ENCODE assay signal across 8 cellular contexts in the genomic region with DNA sequence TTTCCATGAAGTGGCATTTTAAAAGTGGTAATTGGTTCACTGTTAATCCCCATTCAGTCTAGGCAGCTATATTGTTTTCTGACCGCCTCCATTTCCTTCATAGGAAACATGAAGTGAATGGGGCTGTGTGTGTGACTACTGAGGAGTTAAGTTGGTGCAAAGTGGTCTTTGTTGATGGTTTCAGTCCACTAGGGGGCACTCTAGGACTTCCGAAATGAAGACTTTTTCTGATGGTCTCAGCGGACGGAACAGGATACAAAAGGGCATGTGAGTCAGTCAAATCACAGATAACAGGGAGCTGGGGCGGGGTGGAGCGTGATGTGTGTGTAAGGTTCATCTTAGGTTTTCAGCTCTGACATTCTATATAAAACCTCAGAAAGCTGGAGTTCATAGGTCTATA.
DNase-seq lines count a peak whose midpoint lies in the region; ATAC-seq and TF ChIP-seq lines count a peak whose summit lies in the region.

No MANE protein-coding gene starts in this region.

- no peaks in the 10 kb centered on the region for H3K36me3 Mint-ChIP-seq in Calu3 (ENCODE audit: insufficient read depth, unreplicated experiment)
- peaks cover 2% of the 10 kb centered on the region for H3K36me3 Mint-ChIP-seq in activated CD4-positive, alpha-beta T cell treated with anti-CD3 and anti-CD28 coated beads, Interleukin-2, amount 10 ng/mL, durations not matched to agents 24 days and 14 days (ENCODE audit: low read depth)
- H3K36me3 Mint-ChIP-seq in effector memory CD8-positive, alpha-beta T cell (ENCODE audit: insufficient read depth): peaks cover 3% of the 10 kb centered on the region
- H3K36me3 Mint-ChIP-seq in stimulated activated naive B cell treated with anti-CD40 and anti-IgM and Interleukin-4, amounts not matched to agents 10 μg/mL and 1 μg/mL and 100 μg/mL, for 72 hours: no peaks in the 10 kb centered on the region

- H3K4me1 ChIP-seq in HAP-1: no peaks in the 10 kb centered on the region

- DNase-seq in Calu3 (peak; percentile 79), HAP-1 (ENCODE audit: low spot score in 2 of 2) (peak; percentile 68 to 79), NCI-H446 treated with DMSO at 0.1 percent for 48 hours (lab: John Stamatoyannopoulos, UW) (peak; percentile 32), middle frontal gyrus (ENCODE audit: extremely low spot score, low spot score) (peak; percentile 30)
- peak; percentile 94 for DNase-seq in activated CD4-positive, alpha-beta T cell treated with anti-CD3 and anti-CD28 coated beads, Interleukin-2, amount 10 ng/mL, durations not matched to agents 24 days and 14 days
- DNase-seq in effector memory CD8-positive, alpha-beta T cell: peak; percentile 69 to 78 (median 72)
- DNase-seq in stimulated activated naive B cell treated with anti-CD40 and anti-IgM and Interleukin-4, amounts not matched to agents 10 μg/mL and 1 μg/mL and 100 μg/mL, for 72 hours: peak; percentile 64

- no peak overlapping the region for H3K27ac Mint-ChIP-seq in Calu3 (ENCODE audit: unreplicated experiment)
- H3K27ac Mint-ChIP-seq in activated CD4-positive, alpha-beta T cell treated with anti-CD3 and anti-CD28 coated beads, Interleukin-2, amount 10 ng/mL, durations not matched to agents 24 days and 14 days: peak overlapping the region; percentile 51
- peak overlapping the region in 1 of 2 donors; percentile 67 for H3K27ac Mint-ChIP-seq in effector memory CD8-positive, alpha-beta T cell
- no peak overlapping the region for H3K27ac Mint-ChIP-seq in stimulated activated naive B cell treated with anti-CD40 and anti-IgM and Interleukin-4, amounts not matched to agents 10 μg/mL and 1 μg/mL and 100 μg/mL, for 72 hours

- peak; percentile 68 for TF ChIP-seq CTCF in Calu3 (IDR thresholded peaks at IDR 0.05; ENCODE audit: unreplicated experiment)

- CTCF ChIA-PET in Calu3 (lab: Charles Lee): interaction anchor here (0.7 to 1.7 kb wide), 8 partner anchors 8 to 308 kb away, joined by 3 to 11 read pairs (median 4); no protein-coding TSS in a partner anchor

- H3K27me3 Mint-ChIP-seq in Calu3 (ENCODE audit: unreplicated experiment): no peaks in the 10 kb centered on the region
- peaks cover 7% of the 10 kb centered on the region for H3K27me3 Mint-ChIP-seq in activated CD4-positive, alpha-beta T cell treated with anti-CD3 and anti-CD28 coated beads, Interleukin-2, amount 10 ng/mL, durations not matched to agents 24 days and 14 days
- no peaks in the 10 kb centered on the region for H3K27me3 Mint-ChIP-seq in effector memory CD8-positive, alpha-beta T cell
- peaks cover 0 to 6% of the 10 kb centered on the region in 2 donors for H3K27me3 Mint-ChIP-seq in stimulated activated naive B cell treated with anti-CD40 and anti-IgM and Interleukin-4, amounts not matched to agents 10 μg/mL and 1 μg/mL and 100 μg/mL, for 72 hours

- no peak overlapping the region for H3K4me3 Mint-ChIP-seq in Calu3 (ENCODE audit: low read depth, unreplicated experiment)
- peak overlapping the region; percentile 70 for H3K4me3 Mint-ChIP-seq in activated CD4-positive, alpha-beta T cell treated with anti-CD3 and anti-CD28 coated beads, Interleukin-2, amount 10 ng/mL, durations not matched to agents 24 days and 14 days
- peak overlapping the region in 1 of 2 donors; percentile 19 for H3K4me3 Mint-ChIP-seq in effector memory CD8-positive, alpha-beta T cell
- peak overlapping the region in 1 of 2 donors; percentile 51 for H3K4me3 Mint-ChIP-seq in stimulated activated naive B cell treated with anti-CD40 and anti-IgM and Interleukin-4, amounts not matched to agents 10 μg/mL and 1 μg/mL and 100 μg/mL, for 72 hours

- no peak overlapping the region for H3K4me3 ChIP-seq in HAP-1

- peaks cover 42% of the 10 kb centered on the region for H3K4me1 Mint-ChIP-seq in Calu3 (ENCODE audit: low read depth, unreplicated experiment)
- peaks cover 43% of the 10 kb centered on the region for H3K4me1 Mint-ChIP-seq in activated CD4-positive, alpha-beta T cell treated with anti-CD3 and anti-CD28 coated beads, Interleukin-2, amount 10 ng/mL, durations not matched to agents 24 days and 14 days
- peaks cover 6 to 14% of the 10 kb centered on the region in 2 donors for H3K4me1 Mint-ChIP-seq in effector memory CD8-positive, alpha-beta T cell (ENCODE audit: low read depth in 2 of 2)
- peaks cover 6 to 19% of the 10 kb centered on the region in 2 donors for H3K4me1 Mint-ChIP-seq in stimulated activated naive B cell treated with anti-CD40 and anti-IgM and Interleukin-4, amounts not matched to agents 10 μg/mL and 1 μg/mL and 100 μg/mL, for 72 hours

- BruUV-seq in Calu3 (replicated peaks; lab: Mats Ljungman, UMichigan): no TSS peak

- ATAC-seq in effector memory CD8-positive, alpha-beta T cell (replicated peaks): peak; percentile 89
- ATAC-seq in stimulated activated naive B cell treated with anti-CD40 and anti-IgM and Interleukin-4, amounts not matched to agents 10 μg/mL and 1 μg/mL and 100 μg/mL, for 72 hours (replicated peaks): peak; percentile 90 to 92
- no peak for ATAC-seq in GM21515 (IDR thresholded peaks at IDR 0.05; ENCODE audit: unreplicated experiment)

- no peaks in the 10 kb centered on the region for H3K9me3 Mint-ChIP-seq in Calu3 (ENCODE audit: low read depth, unreplicated experiment)
- H3K9me3 Mint-ChIP-seq in activated CD4-positive, alpha-beta T cell treated with anti-CD3 and anti-CD28 coated beads, Interleukin-2, amount 10 ng/mL, durations not matched to agents 24 days and 14 days: no peaks in the 10 kb centered on the region
- no peaks in the 10 kb centered on the region for H3K9me3 Mint-ChIP-seq in effector memory CD8-positive, alpha-beta T cell
- no peaks in the 10 kb centered on the region for H3K9me3 Mint-ChIP-seq in stimulated activated naive B cell treated with anti-CD40 and anti-IgM and Interleukin-4, amounts not matched to agents 10 μg/mL and 1 μg/mL and 100 μg/mL, for 72 hours

- H3K36me3 ChIP-seq in HAP-1 (replicated peaks): no peaks in the 10 kb centered on the region

- H3K27me3 ChIP-seq in HAP-1 (ENCODE audit: low read depth): no peaks in the 10 kb centered on the region

- in situ Hi-C loops in HAP-1 (cut with MboI; ENCODE audit: low sequenced_read_pairs): no loop called here

- H3K9me3 ChIP-seq in HAP-1: no peaks in the 10 kb centered on the region

- intact Hi-C loops in Calu3 (cut with micrococcal nuclease; ENCODE audit: unreplicated experiment): loop anchor here (5.0 to 10.0 kb wide), 2 partner anchors 74 to 121 kb away; no protein-coding TSS in a partner anchor
- intact Hi-C loops in activated CD4-positive, alpha-beta T cell treated with anti-CD3 and anti-CD28 coated beads, Interleukin-2, amount 10 ng/mL, durations not matched to agents 24 days and 14 days (cut with micrococcal nuclease): loop anchor here (1.0 to 10.0 kb wide), 4 partner anchors 181 to 1071 kb away; a partner anchor contains a TSS

Comparison
In these comparisons a context has a peak if more than half of its experiments do, and no peak if none do; other contexts are left out.
1. DNase-seq: peak in every context shown above with its lines; median percentile 94 in activated CD4-positive, alpha-beta T cell treated with anti-CD3 and anti-CD28 coated beads, Interleukin-2, amount 10 ng/mL, durations not matched to agents 24 days and 14 days; 79 in Calu3; 74 in HAP-1; 72 in effector memory CD8-positive, alpha-beta T cell; 64 in stimulated activated naive B cell treated with anti-CD40 and anti-IgM and Interleukin-4, amounts not matched to agents 10 μg/mL and 1 μg/mL and 100 μg/mL, for 72 hours; 32 in NCI-H446 treated with DMSO at 0.1 percent for 48 hours; 30 in middle frontal gyrus.